In genomic region chr4:900073-900472, GRCh38 we compare ENCODE assay signal across 1 cellular context.
TF ChIP-seq lines count a peak whose summit lies in the region.

No MANE protein-coding gene starts in this region.

TF ChIP-seq in WTC11, 78 proteins besides CTCF, POLR2A, EP300 and RAD21 (continued from another document):
- TF ChIP-seq RELA (CRISPR knock-in tag; IDR thresholded peaks at IDR 0.05; ENCODE audit: borderline replicate concordance), result no peak
- no peak for TF ChIP-seq SOX15 (CRISPR knock-in tag; IDR thresholded peaks at IDR 0.05)
- TF ChIP-seq NFE2L1 (CRISPR knock-in tag; IDR thresholded peaks at IDR 0.05), result no peak
